Comparison of ENCODE assay signal across 22 cellular contexts in genomic region chr15:92974183-92974915, GRCh38.
DNase-seq lines count a peak whose midpoint lies in the region; ATAC-seq and TF ChIP-seq lines count a peak whose summit lies in the region.
"Had no signal": no experiment of that assay in that cellular context is flagged by ENCODE, and none has a peak within 500 bp of the region (broad histone marks: within the 10 kb centered on the region; RNA-seq: fewer than 3 reads in every experiment).

No MANE protein-coding gene starts in this region.

- peak; percentile 70 to 88 (median 77) for ATAC-seq in heart left ventricle
- no peak for ATAC-seq in HG03159 (IDR thresholded peaks at IDR 0.05; ENCODE audit: unreplicated experiment)
- ATAC-seq: foreskin keratinocyte; GM12878; stimulated activated memory B cell treated with anti-CD40 and anti-IgM and Interleukin-4, amounts not matched to agents 10 μg/mL and 1 μg/mL and 100 μg/mL, for 72 hours had no signal

- peaks cover 70% of the 10 kb centered on the region for H3K36me3 Mint-ChIP-seq in T-helper 1 cell treated with Interleukin-12 subunit alpha and Interleukin-12 subunit beta and Interleukin-4 antibody, amounts not matched to agents 30 μg/mL and 1 μg/mL, for 36 hours (ENCODE audit: low read depth)
- peaks cover 84 to 98% of the 10 kb centered on the region in 2 donors for H3K36me3 Mint-ChIP-seq in CD14-positive monocyte

- no peak for TF ChIP-seq CTCF in heart left ventricle (IDR thresholded peaks at IDR 0.05)
- TF ChIP-seq CTCF in neutrophil (IDR thresholded peaks at IDR 0.05) = no peak
- TF ChIP-seq CTCF in CD14-positive monocyte (IDR thresholded peaks at IDR 0.05) = no peak

- intact Hi-C loops in heart left ventricle (cut with DNase I) = no loop called here
- intact Hi-C loops in CD14-positive monocyte (cut with micrococcal nuclease) = no loop called here

- peak overlapping the region; percentile 20 for H3K27ac Mint-ChIP-seq in T-helper 1 cell treated with Interleukin-12 subunit alpha and Interleukin-12 subunit beta and Interleukin-4 antibody, amounts not matched to agents 30 μg/mL and 1 μg/mL, for 36 hours
- no peak overlapping the region for H3K27ac Mint-ChIP-seq in CD14-positive monocyte
- H3K27ac Mint-ChIP-seq: activated CD4-positive, alpha-beta T cell treated with anti-CD3 and anti-CD28 coated beads, Interleukin-2, amount 10 ng/mL, durations not matched to agents 24 days and 14 days; dendritic cell treated with granulocyte-macrophage colony-stimulating factor and Interleukin-4, amounts not matched to agents 40 ng/mL and 50 ng/mL, for 4 days; stimulated activated memory B cell treated with anti-CD40 and anti-IgM and Interleukin-4, amounts not matched to agents 10 μg/mL and 1 μg/mL and 100 μg/mL, for 72 hours had no signal

- no peaks in the 10 kb centered on the region for H3K27me3 ChIP-seq in heart left ventricle
- no peaks in the 10 kb centered on the region for H3K27me3 ChIP-seq in neutrophil
- H3K27me3 ChIP-seq: foreskin keratinocyte, thyroid gland had no signal

- H3K4me3 Mint-ChIP-seq in T-helper 1 cell treated with Interleukin-12 subunit alpha and Interleukin-12 subunit beta and Interleukin-4 antibody, amounts not matched to agents 30 μg/mL and 1 μg/mL, for 36 hours = no peak overlapping the region
- no peak overlapping the region for H3K4me3 Mint-ChIP-seq in CD14-positive monocyte
- H3K4me3 Mint-ChIP-seq: activated CD4-positive, alpha-beta T cell treated with anti-CD3 and anti-CD28 coated beads, Interleukin-2, amount 10 ng/mL, durations not matched to agents 24 days and 14 days; dendritic cell treated with granulocyte-macrophage colony-stimulating factor and Interleukin-4, amounts not matched to agents 40 ng/mL and 50 ng/mL, for 4 days; stimulated activated memory B cell treated with anti-CD40 and anti-IgM and Interleukin-4, amounts not matched to agents 10 μg/mL and 1 μg/mL and 100 μg/mL, for 72 hours had no signal

- no peaks in the 10 kb centered on the region for H3K27me3 Mint-ChIP-seq in T-helper 1 cell treated with Interleukin-12 subunit alpha and Interleukin-12 subunit beta and Interleukin-4 antibody, amounts not matched to agents 30 μg/mL and 1 μg/mL, for 36 hours (ENCODE audit: low read depth)
- no peaks in the 10 kb centered on the region for H3K27me3 Mint-ChIP-seq in CD14-positive monocyte (ENCODE audit: low read depth in 3 of 3)
- H3K27me3 Mint-ChIP-seq: activated CD4-positive, alpha-beta T cell treated with anti-CD3 and anti-CD28 coated beads, Interleukin-2, amount 10 ng/mL, durations not matched to agents 24 days and 14 days; dendritic cell treated with granulocyte-macrophage colony-stimulating factor and Interleukin-4, amounts not matched to agents 40 ng/mL and 50 ng/mL, for 4 days; stimulated activated memory B cell treated with anti-CD40 and anti-IgM and Interleukin-4, amounts not matched to agents 10 μg/mL and 1 μg/mL and 100 μg/mL, for 72 hours had no signal

- in situ Hi-C loops in G401 (cut with HindIII; ENCODE audit: low sequenced_read_pairs) = no loop called here

- 59 to 68% (median 62%) methylated on average over 6 of the region's 6 CpGs for WGBS in heart left ventricle, 4 donors

- no peaks in the 10 kb centered on the region for H3K9me3 Mint-ChIP-seq in T-helper 1 cell treated with Interleukin-12 subunit alpha and Interleukin-12 subunit beta and Interleukin-4 antibody, amounts not matched to agents 30 μg/mL and 1 μg/mL, for 36 hours
- H3K9me3 Mint-ChIP-seq in CD14-positive monocyte = no peaks in the 10 kb centered on the region
- H3K9me3 Mint-ChIP-seq: activated CD4-positive, alpha-beta T cell treated with anti-CD3 and anti-CD28 coated beads, Interleukin-2, amount 10 ng/mL, durations not matched to agents 24 days and 14 days; dendritic cell treated with granulocyte-macrophage colony-stimulating factor and Interleukin-4, amounts not matched to agents 40 ng/mL and 50 ng/mL, for 4 days; stimulated activated memory B cell treated with anti-CD40 and anti-IgM and Interleukin-4, amounts not matched to agents 10 μg/mL and 1 μg/mL and 100 μg/mL, for 72 hours had no signal

- H3K4me1 Mint-ChIP-seq in T-helper 1 cell treated with Interleukin-12 subunit alpha and Interleukin-12 subunit beta and Interleukin-4 antibody, amounts not matched to agents 30 μg/mL and 1 μg/mL, for 36 hours (ENCODE audit: low read depth) = peaks cover 32% of the 10 kb centered on the region
- H3K4me1 Mint-ChIP-seq in CD14-positive monocyte = peaks cover 20% of the 10 kb centered on the region

- H3K27ac ChIP-seq in heart left ventricle (peak overlapping the region in 11 of 12 donors; percentile 24 to 72 (median 40)), neutrophil (peak overlapping the region; percentile 2)
- H3K27ac ChIP-seq: 22Rv1, foreskin keratinocyte, thyroid gland had no signal

- DNase-seq in T-helper 1 cell = no peak
- peak; percentile 16 for DNase-seq in G401 (ENCODE audit: low spot score)
- DNase-seq in heart left ventricle = no peak
- DNase-seq in NCI-H526 treated with DMSO at 0.1 percent for 48 hours (lab: John Stamatoyannopoulos, UW) = no peak
- no peak for DNase-seq in CD14-positive monocyte (ENCODE audit: low spot score)
- DNase-seq: activated CD4-positive, alpha-beta T cell treated with anti-CD3 and anti-CD28 coated beads, Interleukin-2, amount 10 ng/mL, durations not matched to agents 24 days and 14 days; activated T-cell treated with anti-CD3 and anti-CD28 coated beads for 4 hours; foreskin keratinocyte; GF-D8; kidney glomerular epithelial cell; midbrain; NCI-H1092; NCI-H2081; NCI-H446; thyroid gland had no signal

- no peak for TF ChIP-seq POLR2A in heart left ventricle (IDR thresholded peaks at IDR 0.05)

- H3K4me1 ChIP-seq in heart left ventricle (peaks cover 0 to 30% (median 8%) of the 10 kb centered on the region in 12 donors), neutrophil (ENCODE audit: control insufficient read depth in 1 of 2, insufficient read depth in 1 of 2, low read depth in 1 of 2, low read length in 1 of 2) (no peaks in the 10 kb centered on the region)
- H3K4me1 ChIP-seq: foreskin keratinocyte, thyroid gland had no signal

- H3K4me3 ChIP-seq in heart left ventricle (peak overlapping the region in 1 of 12 donors; percentile 10), neutrophil (ENCODE audit: low read depth in 1 of 2, low read length in 1 of 2) (no peak overlapping the region)
- H3K4me3 ChIP-seq: GM12878, thyroid gland had no signal

- peaks cover 0 to 98% (median 97%) of the 10 kb centered on the region in 9 donors for H3K36me3 ChIP-seq in heart left ventricle
- H3K36me3 ChIP-seq in neutrophil = peaks cover 92% of the 10 kb centered on the region

- H3K9me3 ChIP-seq in heart left ventricle = no peaks in the 10 kb centered on the region
- H3K9me3 ChIP-seq in neutrophil = no peaks in the 10 kb centered on the region
- H3K9me3 ChIP-seq: thyroid gland had no signal
